ENCODE assay signal across 8 cellular contexts in genomic region chr15:43777293-43777819, GRCh38. TPM values are rescaled to one million over a fixed set of nuclear protein-coding genes. Genes with fewer than 3 reads are reported as not detected.
DNase-seq lines count a peak whose midpoint lies in the region; ATAC-seq and TF ChIP-seq lines count a peak whose summit lies in the region.

No MANE protein-coding gene starts in this region.

- ATAC-seq in GM18909 (IDR thresholded peaks at IDR 0.05; ENCODE audit: poor library complexity, unreplicated experiment) (peak; percentile 69), HG03196 (IDR thresholded peaks at IDR 0.05; ENCODE audit: unreplicated experiment) (peak; percentile 50)

- DNase-seq in AG09319 (ENCODE audit: extremely low read depth, low read depth), result no peak
- peak; percentile 41 for DNase-seq in NCI-H524 treated with DMSO at 0.1 percent for 48 hours (lab: John Stamatoyannopoulos, UW)
- DNase-seq in activated CD4-positive, alpha-beta T cell treated with anti-CD3 and anti-CD28 coated beads, Interleukin-2, amount 50 U/mL, for 4 hours, result peak; percentile 79 to 80
- peak; percentile 60 to 77 for DNase-seq in dermis microvascular lymphatic vessel endothelial cell (ENCODE audit: low read depth in 2 of 2)
- peak; percentile 79 for DNase-seq in medulla oblongata (ENCODE audit: extremely low spot score)
- peak; percentile 73 for DNase-seq in stimulated activated CD8-positive, alpha-beta memory T cell treated with anti-CD3 and anti-CD28 coated beads, Interleukin-12 subunit alpha, Interleukin-12 subunit beta, amount 100 ng/mL, for 4 hours (ENCODE audit: low read depth)

- TF ChIP-seq CTCF in AG09319 (IDR thresholded peaks at IDR 0.05; ENCODE audit: low read depth, low read length), result peak; percentile 92

RNA-seq across cellular contexts. Expression of gene ELL3, which starts 0.6 kb away (rescaled TPM):
- total RNA-seq in dermis microvascular lymphatic vessel endothelial cell, result 1.5 and 1.9 TPM in 2 replicates

RNA-seq across cellular contexts. Expression of gene SERF2, which starts 14.8 kb away (rescaled TPM):
- 228 and 384 TPM in 2 replicates for total RNA-seq in dermis microvascular lymphatic vessel endothelial cell

RNA-seq across cellular contexts. Expression of gene SERINC4, which starts 22.7 kb away (rescaled TPM):
- total RNA-seq in dermis microvascular lymphatic vessel endothelial cell, result not detected in 2 replicates

RNA-seq across cellular contexts. Expression of gene HYPK, which starts 23.0 kb away (rescaled TPM):
- total RNA-seq in dermis microvascular lymphatic vessel endothelial cell, result 3.2 and 4.7 TPM in 2 replicates

RNA-seq across cellular contexts. Expression of gene PDIA3, which starts 31.1 kb away (rescaled TPM):
- 114 and 146 TPM in 2 replicates for total RNA-seq in dermis microvascular lymphatic vessel endothelial cell
